In the genomic region with DNA sequence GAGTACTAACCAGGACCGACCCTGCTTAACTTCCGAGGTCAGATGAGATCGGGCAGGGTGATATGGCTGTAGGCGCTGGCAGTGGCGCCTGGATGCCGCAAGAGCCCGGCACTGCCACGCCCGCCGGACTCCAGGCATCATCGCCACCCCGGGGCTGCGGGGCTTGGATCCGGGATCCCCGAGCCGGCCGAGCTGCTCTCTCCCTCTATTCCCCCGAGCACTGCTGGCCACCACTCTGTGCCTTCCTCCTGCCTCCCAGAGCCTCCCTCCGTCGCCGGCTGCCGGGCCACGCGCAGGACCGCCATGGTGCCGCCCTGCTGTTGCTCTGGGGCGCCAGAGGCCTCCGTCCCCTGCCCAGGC, we compare ENCODE assay signal across 21 cellular contexts.
"Had no signal": no experiment of that assay in that cellular context is flagged by ENCODE, and none has a peak within 500 bp of the region (broad histone marks: within the 10 kb centered on the region; RNA-seq: fewer than 3 reads in every experiment).

No MANE protein-coding gene starts in this region.

- H3K27ac Mint-ChIP-seq: mesothelial cell of epicardium; natural killer cell; progenitor cell of endocrine pancreas; stimulated activated naive CD8-positive, alpha-beta T cell treated with anti-CD3 and anti-CD28 coated beads, Interleukin-15, amount 100 ng/mL, for 72 hours had no signal

- H3K27ac ChIP-seq: colonic mucosa, heart left ventricle, ovary, right lobe of liver, testis, tibial nerve had no signal

- H3K27me3 ChIP-seq: colonic mucosa, heart left ventricle, ovary, right lobe of liver, testis, tibial nerve had no signal

- H3K4me1 ChIP-seq: colonic mucosa, heart left ventricle, right lobe of liver, testis, tibial nerve had no signal

- ATAC-seq: left lobe of liver; natural killer cell; stimulated activated naive B cell treated with anti-CD40 and anti-IgM and Interleukin-4, amounts not matched to agents 10 μg/mL and 1 μg/mL and 100 μg/mL, for 72 hours; stimulated activated naive CD8-positive, alpha-beta T cell treated with anti-CD3 and anti-CD28 coated beads, Interleukin-15, amount 100 ng/mL, for 72 hours had no signal

- H3K36me3 ChIP-seq: colonic mucosa, heart left ventricle, ovary, right lobe of liver, tibial nerve had no signal

- DNase-seq: cerebellar nuclear complex; colonic mucosa; dermis blood vessel endothelial cell; foreskin melanocyte; heart left ventricle; hippocampal formation; kidney glomerular epithelial cell; natural killer cell; right lobe of liver; stimulated activated CD4-positive, alpha-beta T cell treated with anti-CD3 and anti-CD28 coated beads, Interleukin-15, amount 100 ng/mL, for 24 hours; stimulated activated CD4-positive, alpha-beta T cell treated with anti-CD3 and anti-CD28 coated beads, Interleukin-1b, Interleukin-23, amount 100 ng/mL, for 48 hours; stimulated activated CD4-positive, alpha-beta T cell treated with anti-CD3 and anti-CD28 coated beads, Interleukin-4, amount 100 ng/mL, for 24 hours; stimulated activated naive B cell treated with anti-CD40 and anti-IgM and Interleukin-4, amounts not matched to agents 10 μg/mL and 1 μg/mL and 100 μg/mL, for 72 hours; stimulated activated naive CD8-positive, alpha-beta T cell treated with anti-CD3 and anti-CD28 coated beads, Interleukin-15, amount 100 ng/mL, for 72 hours; testis had no signal

- H3K9me3 ChIP-seq: colonic mucosa, ovary, right lobe of liver, testis had no signal

- H3K36me3 Mint-ChIP-seq: mesothelial cell of epicardium; stimulated activated naive B cell treated with anti-CD40 and anti-IgM and Interleukin-4, amounts not matched to agents 10 μg/mL and 1 μg/mL and 100 μg/mL, for 72 hours had no signal

- H3K4me3 ChIP-seq: colonic mucosa, heart left ventricle, ovary, right lobe of liver, tibial nerve had no signal

- H3K4me3 Mint-ChIP-seq: mesothelial cell of epicardium; natural killer cell; neural crest cell; stimulated activated naive B cell treated with anti-CD40 and anti-IgM and Interleukin-4, amounts not matched to agents 10 μg/mL and 1 μg/mL and 100 μg/mL, for 72 hours; stimulated activated naive CD8-positive, alpha-beta T cell treated with anti-CD3 and anti-CD28 coated beads, Interleukin-15, amount 100 ng/mL, for 72 hours had no signal

- H3K4me1 Mint-ChIP-seq: mesothelial cell of epicardium; natural killer cell; neural crest cell; stimulated activated naive B cell treated with anti-CD40 and anti-IgM and Interleukin-4, amounts not matched to agents 10 μg/mL and 1 μg/mL and 100 μg/mL, for 72 hours; stimulated activated naive CD8-positive, alpha-beta T cell treated with anti-CD3 and anti-CD28 coated beads, Interleukin-15, amount 100 ng/mL, for 72 hours had no signal

- H3K27me3 Mint-ChIP-seq: progenitor cell of endocrine pancreas; stimulated activated naive B cell treated with anti-CD40 and anti-IgM and Interleukin-4, amounts not matched to agents 10 μg/mL and 1 μg/mL and 100 μg/mL, for 72 hours; stimulated activated naive CD8-positive, alpha-beta T cell treated with anti-CD3 and anti-CD28 coated beads, Interleukin-15, amount 100 ng/mL, for 72 hours had no signal
